Comparison of ENCODE assay signal across 8 cellular contexts in the genomic region with DNA sequence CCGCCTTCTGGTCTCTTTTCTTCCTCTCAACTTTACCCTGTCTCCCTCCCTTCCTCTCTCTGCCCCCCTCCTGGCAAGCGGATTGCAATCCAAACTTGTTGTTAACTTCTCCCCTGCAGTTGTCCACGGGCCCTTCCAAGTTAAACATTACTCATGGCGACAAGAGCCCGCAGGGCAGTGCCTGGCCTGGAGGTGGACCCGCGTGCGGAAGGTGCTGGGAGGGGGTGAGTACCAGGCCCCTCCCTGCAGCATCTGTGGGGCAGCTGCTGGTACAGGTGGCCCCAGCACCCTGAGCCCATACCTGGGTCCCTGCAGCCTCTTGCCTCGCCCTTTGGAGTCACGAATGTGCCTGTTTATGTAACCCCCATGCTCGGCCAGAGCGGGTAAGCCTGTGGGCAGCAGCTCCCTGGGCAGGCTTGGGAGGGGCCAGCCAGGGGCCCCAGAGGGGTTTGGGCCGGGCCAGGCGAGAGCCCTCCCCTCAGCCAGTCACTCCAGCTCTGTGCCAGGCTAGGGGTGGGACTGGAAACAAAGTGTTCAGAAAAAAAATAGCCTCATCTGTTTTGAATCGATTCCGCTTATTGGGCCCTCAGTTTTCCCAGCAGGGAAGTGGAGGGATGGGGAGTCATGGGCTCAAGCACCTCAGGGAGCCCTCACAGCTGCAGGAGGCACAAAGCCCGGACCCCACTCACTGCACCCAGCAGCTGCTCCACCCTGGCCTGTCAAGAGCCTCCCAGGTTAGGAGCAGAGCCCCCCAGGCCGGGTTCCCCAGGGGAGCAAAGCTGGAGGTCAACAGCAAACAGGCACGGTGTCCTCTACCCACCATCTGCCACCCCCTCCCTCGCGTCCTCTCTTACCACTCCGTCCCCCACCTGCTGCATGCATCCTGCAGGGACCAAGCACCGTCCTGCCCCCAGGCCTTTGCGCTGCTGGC. TPM values are rescaled to one million over a fixed set of nuclear protein-coding genes. Genes with fewer than 3 reads are reported as not detected.
DNase-seq lines count a peak whose midpoint lies in the region; ATAC-seq, FAIRE-seq and TF ChIP-seq lines count a peak whose summit lies in the region.

No MANE protein-coding gene starts in this region.

- no peaks in the 10 kb centered on the region for H3K36me3 ChIP-seq in bronchial epithelial cell (ENCODE audit: control insufficient read depth, insufficient read depth, low read length)
- H3K36me3 ChIP-seq in left lung: no peaks in the 10 kb centered on the region
- no peaks in the 10 kb centered on the region for H3K36me3 ChIP-seq in tibial artery

- peaks cover 40 to 73% of the 10 kb centered on the region in 2 donors for H3K4me1 ChIP-seq in left lung
- peaks cover 19 to 85% (median 82%) of the 10 kb centered on the region in 4 donors for H3K4me1 ChIP-seq in tibial artery

- peak overlapping the region; percentile 84 to 85 for H3K27ac ChIP-seq in left lung
- H3K27ac ChIP-seq in tibial artery: peak overlapping the region; percentile 95 to 97

- H3K9me3 ChIP-seq in left lung (no peaks in the 10 kb centered on the region), tibial artery (no peaks in the 10 kb centered on the region)

- ATAC-seq in left lung: peak; percentile 56
- ATAC-seq in GM21786 (IDR thresholded peaks at IDR 0.05; ENCODE audit: unreplicated experiment): no peak

- DNase-seq in HT1080 (ENCODE audit: low read depth) (peak; percentile 81), bronchial epithelial cell (ENCODE audit: low read depth) (peak; percentile 85), left lung (peak; percentile 86 to 89), tibial artery (peak; percentile 94 to 97), SW 1271 (lab: John Stamatoyannopoulos, UW) (no peak), SIG-M5 (lab: John Stamatoyannopoulos, UW) (no peak), ecto neural progenitor cell (ENCODE audit: low spot score) (no peak)

- intact Hi-C loops in left lung (cut with DNase I) (no loop called here), tibial artery (cut with DNase I; ENCODE audit: low total_unique reads) (loop anchor here (10.0 kb wide), 1 partner anchor 106 kb away; no protein-coding TSS in a partner anchor)

- FAIRE-seq in bronchial epithelial cell (lab: Jason Lieb, UNC): no peak

- H3K27me3 ChIP-seq in bronchial epithelial cell (ENCODE audit: control insufficient read depth, insufficient read depth, low read length) (no peaks in the 10 kb centered on the region), left lung (no peaks in the 10 kb centered on the region), tibial artery (no peaks in the 10 kb centered on the region)

- no peak for TF ChIP-seq CTCF in bronchial epithelial cell (IDR thresholded peaks at IDR 0.05; ENCODE audit: insufficient read depth, low read length, severe bottlenecking)
- TF ChIP-seq CTCF in left lung (IDR thresholded peaks at IDR 0.05): no peak
- TF ChIP-seq CTCF in tibial artery (IDR thresholded peaks at IDR 0.05): peak in 1 of 2 experiments; percentile 28

- H3K4me3 ChIP-seq in bronchial epithelial cell (ENCODE audit: low read depth, low read length): no peak overlapping the region
- H3K4me3 ChIP-seq in left lung: no peak overlapping the region
- H3K4me3 ChIP-seq in tibial artery: peak overlapping the region; percentile 12 to 17

RNA-seq across cellular contexts. Expression of a gene that starts 14.0 kb away (rescaled TPM):
- total RNA-seq in HT1080 (2014; rRNA removed; shearing (Covaris generic)): 38.4 and 51.9 TPM in 2 replicates
- 115 and 132 TPM in 2 replicates for polyA plus RNA-seq in HT1080 (2015; cell fraction: cytosol; rRNA removed)
- 46.8 and 47.5 TPM in 2 replicates for polyA plus RNA-seq in HT1080 (2015; cell fraction: nucleus; rRNA removed)
- 14.2 and 15.0 TPM in 2 replicates for total RNA-seq in bronchial epithelial cell
- 10 to 100 TPM; 51.6 to 69.7 TPM for total RNA-seq in left lung

RNA-seq across cellular contexts. Expression of a gene that starts 19.5 kb away (rescaled TPM):
- total RNA-seq in HT1080 (2014; rRNA removed; shearing (Covaris generic)): 12.7 and 18.0 TPM in 2 replicates
- polyA plus RNA-seq in HT1080 (2015; cell fraction: cytosol; rRNA removed): 31.5 and 38.2 TPM in 2 replicates
- 34.2 and 36.7 TPM in 2 replicates for polyA plus RNA-seq in HT1080 (2015; cell fraction: nucleus; rRNA removed)
- 8.4 and 9.2 TPM in 2 replicates for total RNA-seq in bronchial epithelial cell
- total RNA-seq in left lung: 10 to 100 TPM; 75.8 to 89.0 TPM

Comparison
In these comparisons a context has a peak if more than half of its experiments do, and no peak if none do; other contexts are left out.
1. DNase-seq: peak in HT1080 (single experiment), bronchial epithelial cell (single experiment), left lung (2 of 2) and tibial artery (2 of 2); none in SW 1271 (0 of 2), SIG-M5 (single experiment) and ecto neural progenitor cell (single experiment).
2. H3K4me3 ChIP-seq: peak in tibial artery (2 of 2); none in bronchial epithelial cell (single experiment) and left lung (0 of 2).